ENCODE assay signal across 8 cellular contexts in genomic region chr9:117487555-117488175, GRCh38.
A peak's percentile ranks its signal among the peaks of the same experiment; 100 is the strongest.
DNase-seq lines count a peak whose midpoint lies in the region; ATAC-seq and TF ChIP-seq lines count a peak whose summit lies in the region.

No MANE protein-coding gene starts in this region.

- H3K27me3 ChIP-seq in lung (ENCODE audit: control insufficient read depth, insufficient read depth) = no peaks in the 10 kb centered on the region

- H3K4me3 ChIP-seq in AG10803 (ENCODE audit: low read length) (no peak overlapping the region), lung (no peak overlapping the region)

- ATAC-seq in GM18511 (IDR thresholded peaks at IDR 0.05; ENCODE audit: unreplicated experiment) = peak; percentile 99
- ATAC-seq in HG02970 (IDR thresholded peaks at IDR 0.05; ENCODE audit: low FRiP score, unreplicated experiment) = peak; percentile 98
- ATAC-seq in T-cell (replicated peaks in 1 of 4) = peak in 3 of 4 experiments; percentile 45 to 53 (median 48)
- ATAC-seq in lung (ENCODE audit: insufficient read depth, low FRiP score) = peak; percentile 96

- peaks cover 3 to 21% of the 10 kb centered on the region in 2 donors for H3K27me3 Mint-ChIP-seq in T-cell

- H3K27ac Mint-ChIP-seq in T-cell = no peak overlapping the region

- H3K4me1 ChIP-seq in lung (ENCODE audit: control insufficient read depth in 2 of 2, insufficient read depth in 2 of 2, low read length in 2 of 2) = peaks cover 0 to 5% of the 10 kb centered on the region in 2 donors

- no peaks in the 10 kb centered on the region for H3K36me3 ChIP-seq in lung (ENCODE audit: control insufficient read depth in 2 of 2, insufficient read depth in 2 of 2, low read length in 2 of 2)

- CTCF ChIA-PET in T-cell (lab: Charles Lee) = no interaction called here

- POLR2A ChIA-PET in T-cell (lab: Charles Lee) = no interaction called here

- no peaks in the 10 kb centered on the region for H3K4me1 Mint-ChIP-seq in T-cell

- peak; percentile 51 for DNase-seq in AG10803 (ENCODE audit: low read depth)
- DNase-seq in NCI-H1436 treated with DMSO at 0.1 percent for 48 hours (lab: John Stamatoyannopoulos, UW) = peak; percentile 55
- DNase-seq in T-cell = peak in 16 of 34 experiments; percentile 0 to 30 (median 4)
- peak; percentile 23 to 61 for DNase-seq in dermis microvascular lymphatic vessel endothelial cell (ENCODE audit: low read depth in 2 of 2)
- peak; percentile 70 for DNase-seq in lung (ENCODE audit: low spot score)
- peak; percentile 4 to 8 for DNase-seq in stimulated activated CD8-positive, alpha-beta memory T cell treated with anti-CD3 and anti-CD28 coated beads, Interleukin-15, amount 100 ng/mL, for 48 hours (ENCODE audit: low read depth in 2 of 2)

- 7 to 11% methylated on average over 15 of the region's 15 CpGs for WGBS in lung, 2 donors

- no peaks in the 10 kb centered on the region for H3K36me3 Mint-ChIP-seq in T-cell

- peak; percentile 91 for TF ChIP-seq CTCF in AG10803 (conservative IDR thresholded peaks at IDR 0.05; ENCODE audit: low read length)
- peak; percentile 48 for TF ChIP-seq CTCF in lung (IDR thresholded peaks at IDR 0.05; ENCODE audit: control extremely low read depth, extremely low read depth)

- H3K9me3 Mint-ChIP-seq in T-cell = peaks cover 0 to 3% (median 0%) of the 10 kb centered on the region in 3 donors

- no peak overlapping the region for H3K4me3 Mint-ChIP-seq in T-cell

- no peak overlapping the region for H3K27ac ChIP-seq in lung (ENCODE audit: low read depth in 1 of 2, low read length in 1 of 2)

- H3K9me3 ChIP-seq in lung (ENCODE audit: control insufficient read depth in 2 of 2, insufficient read depth in 1 of 2, low read length in 1 of 2) = no peaks in the 10 kb centered on the region

Comparison
In these comparisons a context has a peak if more than half of its experiments do, and no peak if none do; other contexts are left out.
1. ATAC-seq: peak in every context shown above with its lines; median percentile 99 in GM18511; 98 in HG02970; 96 in lung; 48 in T-cell.